Comparison of ENCODE assay signal across 23 cellular contexts in genomic region chr10:120755771-120756170, GRCh38.
"Had no signal": no experiment of that assay in that cellular context is flagged by ENCODE, and none has a peak within 500 bp of the region (broad histone marks: within the 10 kb centered on the region; RNA-seq: fewer than 3 reads in every experiment).

No MANE protein-coding gene starts in this region.

- ATAC-seq: naive thymus-derived CD8-positive, alpha-beta T cell; natural killer cell treated with Interleukin-12 subunit alpha and Interleukin-12 subunit beta and Interleukin-15 and Interleukin-18, amount 100 ng/mL, for 72 hours; pancreas; right cardiac atrium; sciatic nerve; stimulated activated memory B cell treated with anti-CD40 and anti-IgM and Interleukin-4, amounts not matched to agents 10 μg/mL and 1 μg/mL and 100 μg/mL, for 72 hours; stimulated activated naive CD8-positive, alpha-beta T cell treated with anti-CD3 and anti-CD28 coated beads, Interleukin-15, amount 100 ng/mL, for 72 hours; stimulated activated naive CD8-positive, alpha-beta T cell treated with anti-CD3 and anti-CD28 coated beads, Interleukin-15, Interleukin-2, amounts not matched to agents 100 U/mL and 50 U/mL, for 24 hours; upper lobe of right lung had no signal

- DNase-seq: naive thymus-derived CD8-positive, alpha-beta T cell; nephron progenitor cell; nucleus accumbens; pancreas; right cardiac atrium; spleen; stimulated activated CD4-positive, alpha-beta T cell treated with anti-CD3 and anti-CD28 coated beads, Interleukin-12 subunit alpha, Interleukin-12 subunit beta, amount 100 ng/mL, for 4 hours; stimulated activated CD4-positive, alpha-beta T cell treated with anti-CD3 and anti-CD28 coated beads, Interleukin-1b, Interleukin-23, amount 100 ng/mL, for 48 hours; stimulated activated CD4-positive, alpha-beta T cell treated with anti-CD3 and anti-CD28 coated beads, Interleukin-4, amount 100 ng/mL, for 1 hour; stimulated activated CD4-positive, alpha-beta T cell treated with anti-CD3 and anti-CD28 coated beads, Interleukin-4, amount 100 ng/mL, for 4 hours; stimulated activated CD8-positive, alpha-beta memory T cell treated with anti-CD3 and anti-CD28 coated beads, Interleukin-4, amount 100 ng/mL, for 48 hours; stimulated activated naive CD4-positive, alpha-beta T cell; stimulated activated naive CD8-positive, alpha-beta T cell treated with anti-CD3 and anti-CD28 coated beads, Interleukin-15, amount 100 ng/mL, for 72 hours; stimulated activated naive CD8-positive, alpha-beta T cell treated with anti-CD3 and anti-CD28 coated beads, Interleukin-15, Interleukin-2, amounts not matched to agents 100 U/mL and 50 U/mL, for 24 hours; substantia nigra; testis; tibial artery; transverse colon; upper lobe of right lung; uterus had no signal
